12 cellular contexts compared by ENCODE assay signal in genomic region chr17:27573971-27574525, GRCh38. TPM values are rescaled to one million over a fixed set of nuclear protein-coding genes. Genes with fewer than 3 reads are reported as not detected.
DNase-seq lines count a peak whose midpoint lies in the region; ATAC-seq and TF ChIP-seq lines count a peak whose summit lies in the region.
"Had no signal": no experiment of that assay in that cellular context is flagged by ENCODE, and none has a peak within 500 bp of the region (broad histone marks: within the 10 kb centered on the region; RNA-seq: fewer than 3 reads in every experiment).

No MANE protein-coding gene starts in this region.

- ATAC-seq in GM23338, result no peak

- peak overlapping the region; percentile 67; the same call in 1 of the 2 replicates for H3K4me2 ChIP-seq in GM23338
- no peak overlapping the region for H3K4me2 ChIP-seq in hepatocyte

- H3K4me3 Mint-ChIP-seq in GM23338, result no peak overlapping the region
- no peak overlapping the region for H3K4me3 Mint-ChIP-seq in activated T-helper 1 cell treated with anti-CD3 and anti-CD28 coated beads, Interleukin-12 subunit alpha, Interleukin-12 subunit beta, Interleukin-2, Interleukin-4 antibody, amounts not matched to agents 30 ng/mL and 10 ng/mL and 1 ng/mL, durations not matched to agents 14 hours and 24 hours and 36 hours
- H3K4me3 Mint-ChIP-seq in Calu3 (ENCODE audit: low read depth, unreplicated experiment), result no peak overlapping the region

- WGBS in hepatocyte (ENCODE audit: low lambda C conversion rate, missing lambda C conversion rate), result 60% methylated on average over 4 of the region's 4 CpGs

- intact Hi-C loops in activated T-helper 1 cell treated with anti-CD3 and anti-CD28 coated beads, Interleukin-12 subunit alpha, Interleukin-12 subunit beta, Interleukin-2, Interleukin-4 antibody, amounts not matched to agents 30 ng/mL and 10 ng/mL and 1 ng/mL, durations not matched to agents 14 hours and 24 hours and 36 hours (cut with micrococcal nuclease), result no loop called here
- intact Hi-C loops in Calu3 (cut with micrococcal nuclease; ENCODE audit: unreplicated experiment), result no loop called here

- H3K27ac ChIP-seq in ACC112 (ENCODE audit: low read depth, low read length) (peak overlapping the region; percentile 12; the same call in 1 of the 2 replicates), GM23338 (ENCODE audit: low read depth) (no peak overlapping the region), hepatocyte (peak overlapping the region; percentile 49)
- H3K27ac ChIP-seq: colonic mucosa had no signal

- BruUV-seq in Calu3 (replicated peaks; lab: Mats Ljungman, UMichigan), result no TSS peak

- H2AFZ ChIP-seq in ACC112 (ENCODE audit: low read length, unreplicated experiment) (no peak overlapping the region), GM23338 (no peak overlapping the region), hepatocyte (no peak overlapping the region)

- H3K9me3 Mint-ChIP-seq in GM23338, result no peaks in the 10 kb centered on the region
- no peaks in the 10 kb centered on the region for H3K9me3 Mint-ChIP-seq in activated T-helper 1 cell treated with anti-CD3 and anti-CD28 coated beads, Interleukin-12 subunit alpha, Interleukin-12 subunit beta, Interleukin-2, Interleukin-4 antibody, amounts not matched to agents 30 ng/mL and 10 ng/mL and 1 ng/mL, durations not matched to agents 14 hours and 24 hours and 36 hours
- H3K9me3 Mint-ChIP-seq in Calu3 (ENCODE audit: low read depth, unreplicated experiment), result no peaks in the 10 kb centered on the region

- peaks cover 72% of the 10 kb centered on the region for H3K4me1 Mint-ChIP-seq in GM23338
- H3K4me1 Mint-ChIP-seq in activated T-helper 1 cell treated with anti-CD3 and anti-CD28 coated beads, Interleukin-12 subunit alpha, Interleukin-12 subunit beta, Interleukin-2, Interleukin-4 antibody, amounts not matched to agents 30 ng/mL and 10 ng/mL and 1 ng/mL, durations not matched to agents 14 hours and 24 hours and 36 hours (ENCODE audit: low read depth), result peaks cover 91% of the 10 kb centered on the region
- peaks cover 21% of the 10 kb centered on the region for H3K4me1 Mint-ChIP-seq in Calu3 (ENCODE audit: low read depth, unreplicated experiment)

- no peaks in the 10 kb centered on the region for H3F3A ChIP-seq in GM23338 (replicated peaks; ENCODE audit: low read depth)

- CTCF ChIA-PET in Calu3 (lab: Charles Lee), result no interaction called here

- H3K27me3 ChIP-seq in ACC112 (ENCODE audit: insufficient read depth, low read length) (no peaks in the 10 kb centered on the region), GM23338 (ENCODE audit: insufficient read depth) (no peaks in the 10 kb centered on the region), hepatocyte (no peaks in the 10 kb centered on the region)
- H3K27me3 ChIP-seq: colonic mucosa had no signal

- DNase-seq in GM23338 (ENCODE audit: low spot score), result peak; percentile 30
- DNase-seq in activated T-helper 1 cell treated with anti-CD3 and anti-CD28 coated beads, Interleukin-12 subunit alpha, Interleukin-12 subunit beta, Interleukin-2, Interleukin-4 antibody, amounts not matched to agents 30 ng/mL and 10 ng/mL and 1 ng/mL, durations not matched to agents 14 hours and 24 hours and 36 hours (ENCODE audit: low spot score), result no peak
- DNase-seq in hepatocyte (ENCODE audit: low spot score), result peak; percentile 55
- DNase-seq in NCI-H1105 (lab: John Stamatoyannopoulos, UW), result no peak
- no peak for DNase-seq in hepatic stellate cell (ENCODE audit: low spot score)
- DNase-seq in NCI-H524 treated with DMSO at 0.1 percent for 48 hours (lab: John Stamatoyannopoulos, UW), result no peak
- DNase-seq in Calu3, result no peak
- DNase-seq: activated CD8-positive, alpha-beta memory T cell treated with anti-CD3 and anti-CD28 coated beads, Interleukin-2, amount 50 U/mL, for 48 hours; colonic mucosa; NCI-H2227 treated with DMSO at 0.1 percent for 48 hours; SW 1271 had no signal

- H3K36me3 ChIP-seq in ACC112 (ENCODE audit: insufficient read depth, low read length) (no peaks in the 10 kb centered on the region), GM23338 (ENCODE audit: insufficient read depth) (no peaks in the 10 kb centered on the region), hepatocyte (replicated peaks; ENCODE audit: insufficient read depth, low read depth) (no peaks in the 10 kb centered on the region)
- H3K36me3 ChIP-seq: colonic mucosa had no signal

- H3K4me3 ChIP-seq in ACC112 (ENCODE audit: low read depth, low read length) (no peak overlapping the region), GM23338 (no peak overlapping the region), hepatocyte (no peak overlapping the region)
- H3K4me3 ChIP-seq: colonic mucosa had no signal

- H3K9me3 ChIP-seq in hepatocyte (ENCODE audit: low read depth), result no peaks in the 10 kb centered on the region
- H3K9me3 ChIP-seq: colonic mucosa had no signal

- H3K79me2 ChIP-seq in ACC112 (ENCODE audit: control insufficient read depth, insufficient read depth, low read length, unreplicated experiment) (no peaks in the 10 kb centered on the region), GM23338 (replicated peaks; ENCODE audit: insufficient read depth) (peaks cover 55% of the 10 kb centered on the region), hepatocyte (peaks cover 46% of the 10 kb centered on the region)

- no peak for TF ChIP-seq CTCF in GM23338 (conservative IDR thresholded peaks at IDR 0.05; ENCODE audit: low read depth in 2 of 2)
- TF ChIP-seq CTCF in hepatocyte (IDR thresholded peaks at IDR 0.05; ENCODE audit: poor library complexity), result no peak
- no peak for TF ChIP-seq CTCF in Calu3 (IDR thresholded peaks at IDR 0.05; ENCODE audit: unreplicated experiment)

- H3K27ac Mint-ChIP-seq in GM23338, result peak overlapping the region; percentile 80; the same call in 1 of the 2 replicates
- H3K27ac Mint-ChIP-seq in activated T-helper 1 cell treated with anti-CD3 and anti-CD28 coated beads, Interleukin-12 subunit alpha, Interleukin-12 subunit beta, Interleukin-2, Interleukin-4 antibody, amounts not matched to agents 30 ng/mL and 10 ng/mL and 1 ng/mL, durations not matched to agents 14 hours and 24 hours and 36 hours, result peak overlapping the region; percentile 52
- H3K27ac Mint-ChIP-seq in Calu3 (ENCODE audit: unreplicated experiment), result no peak overlapping the region

- H3K36me3 Mint-ChIP-seq in GM23338 (ENCODE audit: low read depth), result no peaks in the 10 kb centered on the region; the same call in 2 of the 3 replicates
- H3K36me3 Mint-ChIP-seq in activated T-helper 1 cell treated with anti-CD3 and anti-CD28 coated beads, Interleukin-12 subunit alpha, Interleukin-12 subunit beta, Interleukin-2, Interleukin-4 antibody, amounts not matched to agents 30 ng/mL and 10 ng/mL and 1 ng/mL, durations not matched to agents 14 hours and 24 hours and 36 hours (ENCODE audit: low read depth), result peaks cover 39% of the 10 kb centered on the region
- H3K36me3 Mint-ChIP-seq in Calu3 (ENCODE audit: insufficient read depth, unreplicated experiment), result no peaks in the 10 kb centered on the region

- H3K9me2 ChIP-seq in GM23338 (ENCODE audit: insufficient read depth) (peaks cover 13% of the 10 kb centered on the region), hepatocyte (replicated peaks; ENCODE audit: insufficient read depth) (no peaks in the 10 kb centered on the region)

- peaks cover 10% of the 10 kb centered on the region; the same call in 1 of the 2 replicates for H4K20me1 ChIP-seq in GM23338 (replicated peaks; ENCODE audit: insufficient read depth)
- no peaks in the 10 kb centered on the region for H4K20me1 ChIP-seq in hepatocyte (ENCODE audit: insufficient read depth, poor library complexity, severe bottlenecking)

- H3K4me1 ChIP-seq in ACC112 (ENCODE audit: control insufficient read depth, insufficient read depth, low read length, unreplicated experiment) (peaks cover 39% of the 10 kb centered on the region), GM23338 (ENCODE audit: insufficient read depth) (peaks cover 54% of the 10 kb centered on the region), hepatocyte (ENCODE audit: insufficient read depth) (peaks cover 60% of the 10 kb centered on the region)
- H3K4me1 ChIP-seq: colonic mucosa had no signal

- H3K27me3 Mint-ChIP-seq in GM23338 (ENCODE audit: insufficient read depth, low read depth, poor library complexity) (peaks cover 10% of the 10 kb centered on the region), Calu3 (ENCODE audit: unreplicated experiment) (no peaks in the 10 kb centered on the region)
- no peaks in the 10 kb centered on the region for H3K27me3 Mint-ChIP-seq in activated T-helper 1 cell treated with anti-CD3 and anti-CD28 coated beads, Interleukin-12 subunit alpha, Interleukin-12 subunit beta, Interleukin-2, Interleukin-4 antibody, amounts not matched to agents 30 ng/mL and 10 ng/mL and 1 ng/mL, durations not matched to agents 14 hours and 24 hours and 36 hours (ENCODE audit: insufficient read depth)

TF ChIP-seq in GM23338, 12 proteins besides CTCF, POLR2A, EP300 and RAD21 (continues in another document):
- TF ChIP-seq EZH2 (IDR thresholded peaks at IDR 0.05; ENCODE audit: low read depth, unreplicated experiment), result no peak

RNA-seq across cellular contexts. Expression of gene LGALS9, which starts 56.9 kb away (rescaled TPM):
- 0.73 and 1.6 TPM in 2 replicates for total RNA-seq in GM23338 (2014; rRNA removed; shearing (Covaris generic))
- polyA plus RNA-seq in GM23338 (2016; fragmentation: Nextera tagmentation; extraction: Ambion mirVana) (0.48 and 1.8 TPM in 2 replicates), hepatocyte (3.1 and 9.9 TPM in 2 replicates)
- 38.4 and 39.7 TPM in 2 replicates for total RNA-seq in activated T-helper 1 cell treated with anti-CD3 and anti-CD28 coated beads, Interleukin-12 subunit alpha, Interleukin-12 subunit beta, Interleukin-2, Interleukin-4 antibody, amounts not matched to agents 30 ng/mL and 10 ng/mL and 1 ng/mL, durations not matched to agents 14 hours and 24 hours and 36 hours
- total RNA-seq in hepatocyte (4.3 and 14.1 TPM in 2 replicates), Calu3 (2022) (93.1 and 214 TPM in 2 replicates)

Comparison
In these comparisons a context has a peak if more than half of its experiments do, and no peak if none do; other contexts are left out.
1. DNase-seq: peak in GM23338 (single experiment) and hepatocyte (single experiment); none in activated T-helper 1 cell treated with anti-CD3 and anti-CD28 coated beads, Interleukin-12 subunit alpha, Interleukin-12 subunit beta, Interleukin-2, Interleukin-4 antibody, amounts not matched to agents 30 ng/mL and 10 ng/mL and 1 ng/mL, durations not matched to agents 14 hours and 24 hours and 36 hours (single experiment), NCI-H1105 (single experiment), hepatic stellate cell (single experiment), NCI-H524 treated with DMSO at 0.1 percent for 48 hours (single experiment) and Calu3 (single experiment).